ENCODE assay signal across 30 cellular contexts in the genomic region with DNA sequence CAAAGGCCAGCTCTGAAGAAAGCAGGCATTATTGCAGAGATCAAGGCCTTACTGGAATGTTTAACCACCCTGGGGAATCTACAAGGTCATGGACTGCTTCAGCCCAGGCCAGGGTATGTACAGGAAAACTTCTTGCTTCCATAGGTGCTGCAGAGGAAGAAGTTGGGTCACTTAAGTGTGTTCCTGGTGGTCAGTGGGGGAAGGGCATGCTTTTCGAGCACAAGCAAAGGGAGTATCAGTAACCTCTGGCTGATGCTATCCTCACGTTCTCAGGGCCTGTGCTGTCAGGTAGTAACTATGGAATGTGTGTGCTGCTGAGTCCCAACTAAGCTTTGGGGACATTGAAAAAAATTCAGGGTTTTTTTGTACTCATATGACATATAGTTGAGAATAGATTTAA.
"Had no signal": no experiment of that assay in that cellular context is flagged by ENCODE, and none has a peak within 500 bp of the region (broad histone marks: within the 10 kb centered on the region; RNA-seq: fewer than 3 reads in every experiment).

No MANE protein-coding gene starts in this region.

- ATAC-seq: effector memory CD8-positive, alpha-beta T cell; esophagus mucosa; gastrocnemius medialis; heart left ventricle; left lobe of liver; mucosa of descending colon; natural killer cell treated with Interleukin-12 subunit alpha and Interleukin-12 subunit beta and Interleukin-15 and Interleukin-18, amount 100 ng/mL, for 72 hours; psoas muscle; right cardiac atrium; stimulated activated effector memory CD8-positive, alpha-beta T cell treated with anti-CD3 and anti-CD28 coated beads, Interleukin-12 subunit alpha, Interleukin-12 subunit beta, amount 100 ng/mL, for 72 hours had no signal

- H3K9me3 ChIP-seq: gastrocnemius medialis, heart left ventricle, mucosa of descending colon, psoas muscle, sigmoid colon, stomach, thyroid gland, vagina had no signal

- H3K4me1 ChIP-seq: gastrocnemius medialis, heart left ventricle, psoas muscle, sigmoid colon, vagina had no signal

- H3K4me3 Mint-ChIP-seq: effector memory CD8-positive, alpha-beta T cell; memory B cell; mesothelial cell of epicardium; naive B cell; natural killer cell treated with Interleukin-12 subunit alpha and Interleukin-12 subunit beta and Interleukin-15 and Interleukin-18, amount 100 ng/mL, for 72 hours; stimulated activated effector memory CD8-positive, alpha-beta T cell treated with anti-CD3 and anti-CD28 coated beads, Interleukin-12 subunit alpha, Interleukin-12 subunit beta, amount 100 ng/mL, for 72 hours had no signal

- H3K4me1 Mint-ChIP-seq: memory B cell, naive B cell had no signal

- H3K27ac Mint-ChIP-seq: effector memory CD8-positive, alpha-beta T cell; memory B cell; mesothelial cell of epicardium; naive B cell; natural killer cell treated with Interleukin-12 subunit alpha and Interleukin-12 subunit beta and Interleukin-15 and Interleukin-18, amount 100 ng/mL, for 72 hours; stimulated activated effector memory CD8-positive, alpha-beta T cell treated with anti-CD3 and anti-CD28 coated beads, Interleukin-12 subunit alpha, Interleukin-12 subunit beta, amount 100 ng/mL, for 72 hours had no signal

- DNase-seq: cortex of kidney; effector memory CD8-positive, alpha-beta T cell; foreskin fibroblast; gastrocnemius medialis; heart left ventricle; hippocampal formation; kidney; mucosa of descending colon; naive B cell; occipital lobe; ovary; posterior cingulate gyrus; psoas muscle; right cardiac atrium; sigmoid colon; stimulated activated CD4-positive, alpha-beta T cell treated with anti-CD3 and anti-CD28 coated beads, Interleukin-2, amount 100 ng/mL, for 24 hours; stimulated activated CD4-positive, alpha-beta T cell treated with anti-CD3 and anti-CD28 coated beads, Interleukin-4, amount 100 ng/mL, for 24 hours; stimulated activated naive CD4-positive, alpha-beta T cell treated with Interleukin-2 at 50 U/mL for 16 hours; stomach; thyroid gland; trophoblast cell had no signal

- H3K36me3 ChIP-seq: gastrocnemius medialis, heart left ventricle, ovary, sigmoid colon, stomach, thyroid gland, vagina had no signal

- H3K27me3 ChIP-seq: gastrocnemius medialis, heart left ventricle, ovary, sigmoid colon, stomach, thyroid gland, vagina had no signal

- H3K27ac ChIP-seq: epithelial cell of prostate, gastrocnemius medialis, heart left ventricle, ovary, psoas muscle, sigmoid colon, stomach, thyroid gland, vagina had no signal

- H3K36me3 Mint-ChIP-seq: memory B cell; mesothelial cell of epicardium; naive B cell; natural killer cell treated with Interleukin-12 subunit alpha and Interleukin-12 subunit beta and Interleukin-15 and Interleukin-18, amount 100 ng/mL, for 72 hours; stimulated activated effector memory CD8-positive, alpha-beta T cell treated with anti-CD3 and anti-CD28 coated beads, Interleukin-12 subunit alpha, Interleukin-12 subunit beta, amount 100 ng/mL, for 72 hours had no signal

- H3K4me3 ChIP-seq: gastrocnemius medialis, heart left ventricle, lung, mucosa of descending colon, ovary, psoas muscle, sigmoid colon, stomach, thyroid gland, vagina had no signal

- H3K9me3 Mint-ChIP-seq: effector memory CD8-positive, alpha-beta T cell; memory B cell; mesothelial cell of epicardium; naive B cell; stimulated activated effector memory CD8-positive, alpha-beta T cell treated with anti-CD3 and anti-CD28 coated beads, Interleukin-12 subunit alpha, Interleukin-12 subunit beta, amount 100 ng/mL, for 72 hours had no signal
